ENCODE assay signal across 24 cellular contexts in genomic region chr4:54954656-54955388, GRCh38.
DNase-seq lines count a peak whose midpoint lies in the region; ATAC-seq and TF ChIP-seq lines count a peak whose summit lies in the region.
"Had no signal": no experiment of that assay in that cellular context is flagged by ENCODE, and none has a peak within 500 bp of the region (broad histone marks: within the 10 kb centered on the region; RNA-seq: fewer than 3 reads in every experiment).

No MANE protein-coding gene starts in this region.

- no peaks in the 10 kb centered on the region for H3K27me3 Mint-ChIP-seq in GM23338 (ENCODE audit: insufficient read depth, low read depth, poor library complexity)
- H3K27me3 Mint-ChIP-seq: activated naive CD4-positive, alpha-beta T cell treated with anti-CD3 and anti-CD28 coated beads, Interleukin-2, amount 50 U/mL, for 24 hours; CD4-positive, alpha-beta T cell; type B pancreatic cell had no signal

- H2AFZ ChIP-seq in GM23338 = peak overlapping the region; percentile 47; the same call in 1 of the 2 replicates

- H3K4me3 ChIP-seq in GM23338 = no peak overlapping the region
- no peak overlapping the region for H3K4me3 ChIP-seq in SJCRH30
- H3K4me3 ChIP-seq: HAP-1 had no signal

- H4K20me1 ChIP-seq in GM23338 (replicated peaks; ENCODE audit: insufficient read depth) = no peaks in the 10 kb centered on the region

- H3K4me2 ChIP-seq in GM23338 = no peak overlapping the region

- no peaks in the 10 kb centered on the region for H3K4me1 Mint-ChIP-seq in GM23338
- H3K4me1 Mint-ChIP-seq: naive B cell had no signal

- no peaks in the 10 kb centered on the region for H3K9me3 Mint-ChIP-seq in GM23338
- H3K9me3 Mint-ChIP-seq: activated naive CD4-positive, alpha-beta T cell treated with anti-CD3 and anti-CD28 coated beads, Interleukin-2, amount 50 U/mL, for 24 hours; CD4-positive, alpha-beta T cell; T-helper 2 cell treated with Interferon-gamma antibody and Interleukin-4, amounts not matched to agents 5 μg/mL and 100 μg/mL, for 36 hours; type B pancreatic cell had no signal

- peak; percentile 39 for DNase-seq in DMS153 (lab: John Stamatoyannopoulos, UW)
- DNase-seq in DMS153 treated with DMSO at 0.1 percent for 48 hours (lab: John Stamatoyannopoulos, UW; ENCODE audit: unreplicated experiment) = no peak
- no peak for DNase-seq in GM23338 (ENCODE audit: low spot score)
- peak; percentile 17 for DNase-seq in SJCRH30
- no peak for DNase-seq in left ventricle myocardium superior
- no peak for DNase-seq in cerebellum (ENCODE audit: low spot score)
- DNase-seq: aorta; CD4-positive, alpha-beta T cell; central memory CD4-positive, alpha-beta T cell; Kasumi-1; naive B cell; NCI-H2029 treated with DMSO at 0.1 percent for 48 hours; NCI-H446 treated with DMSO at 0.1 percent for 48 hours; nucleus accumbens; small intestine; stimulated activated CD4-positive, alpha-beta T cell treated with anti-CD3 and anti-CD28 coated beads, Interleukin-1b, Interleukin-23, amount 100 ng/mL, for 48 hours; WERI-Rb-1 had no signal

- H3K4me3 Mint-ChIP-seq in GM23338 = no peak overlapping the region
- H3K4me3 Mint-ChIP-seq: activated naive CD4-positive, alpha-beta T cell treated with anti-CD3 and anti-CD28 coated beads, Interleukin-2, amount 50 U/mL, for 24 hours; CD4-positive, alpha-beta T cell; naive B cell; T-helper 2 cell treated with Interferon-gamma antibody and Interleukin-4, amounts not matched to agents 5 μg/mL and 100 μg/mL, for 36 hours; type B pancreatic cell had no signal

- H3K27ac Mint-ChIP-seq in GM23338 = no peak overlapping the region
- H3K27ac Mint-ChIP-seq: activated naive CD4-positive, alpha-beta T cell treated with anti-CD3 and anti-CD28 coated beads, Interleukin-2, amount 50 U/mL, for 24 hours; CD4-positive, alpha-beta T cell; naive B cell; T-helper 2 cell treated with Interferon-gamma antibody and Interleukin-4, amounts not matched to agents 5 μg/mL and 100 μg/mL, for 36 hours; type B pancreatic cell had no signal

- no peaks in the 10 kb centered on the region for H3K36me3 Mint-ChIP-seq in GM23338 (ENCODE audit: low read depth)
- H3K36me3 Mint-ChIP-seq: activated naive CD4-positive, alpha-beta T cell treated with anti-CD3 and anti-CD28 coated beads, Interleukin-2, amount 50 U/mL, for 24 hours; naive B cell; type B pancreatic cell had no signal

- H3K27me3 ChIP-seq in GM23338 (ENCODE audit: insufficient read depth) (no peaks in the 10 kb centered on the region), SJCRH30 (no peaks in the 10 kb centered on the region)

- no peaks in the 10 kb centered on the region for H3F3A ChIP-seq in GM23338 (replicated peaks; ENCODE audit: low read depth)

- intact Hi-C loops in left ventricle myocardium superior (cut with micrococcal nuclease) = no loop called here

- no peak for TF ChIP-seq CTCF in GM23338 (conservative IDR thresholded peaks at IDR 0.05; ENCODE audit: low read depth in 2 of 2)

- H3K79me2 ChIP-seq in GM23338 (replicated peaks; ENCODE audit: insufficient read depth) = no peaks in the 10 kb centered on the region

- no peaks in the 10 kb centered on the region for H3K9me3 ChIP-seq in SJCRH30 (replicated peaks)
- H3K9me3 ChIP-seq: HAP-1 had no signal

- H3K4me1 ChIP-seq in GM23338 (ENCODE audit: insufficient read depth) = no peaks in the 10 kb centered on the region; the same call in 1 of the 2 replicates
- peaks cover 10% of the 10 kb centered on the region; the same call in 1 of the 2 replicates for H3K4me1 ChIP-seq in SJCRH30

- ATAC-seq in GM23338 = no peak
- ATAC-seq in left ventricle myocardium superior = peak; percentile 38
- no peak for ATAC-seq in GM21619 (IDR thresholded peaks at IDR 0.05; ENCODE audit: unreplicated experiment)
- ATAC-seq in GM21515 (IDR thresholded peaks at IDR 0.05; ENCODE audit: unreplicated experiment) = no peak

- no peaks in the 10 kb centered on the region for H3K36me3 ChIP-seq in GM23338 (ENCODE audit: insufficient read depth)
- no peaks in the 10 kb centered on the region for H3K36me3 ChIP-seq in SJCRH30
- H3K36me3 ChIP-seq: HAP-1, WERI-Rb-1 had no signal

- 0 out of 2 replicates have a peak, but pooled peaks cover 4% of the 10 kb centered on the region for H3K9me2 ChIP-seq in GM23338 (ENCODE audit: insufficient read depth)

- no peak overlapping the region for H3K27ac ChIP-seq in GM23338 (ENCODE audit: low read depth)
- no peak overlapping the region for H3K27ac ChIP-seq in SJCRH30
- H3K27ac ChIP-seq: 22Rv1, WERI-Rb-1 had no signal

TF ChIP-seq in GM23338, 12 proteins besides CTCF, POLR2A, EP300 and RAD21 (continues in another document):
- TF ChIP-seq NANOG (IDR thresholded peaks at IDR 0.05; ENCODE audit: borderline replicate concordance) (no peak), ZNF114 (CRISPR knock-in tag; IDR thresholded peaks at IDR 0.05) (no peak), EZH2 (IDR thresholded peaks at IDR 0.05; ENCODE audit: low read depth, unreplicated experiment) (no peak), ZNF462 (CRISPR knock-in tag; IDR thresholded peaks at IDR 0.05) (no peak), JUNB (IDR thresholded peaks at IDR 0.05; ENCODE audit: unreplicated experiment) (no peak), ZNF331 (CRISPR knock-in tag; IDR thresholded peaks at IDR 0.05; ENCODE audit: low read depth) (no peak)

Comparison
In these comparisons a context has a peak if more than half of its experiments do, and no peak if none do; other contexts are left out.
1. DNase-seq: peak in DMS153 (single experiment) and SJCRH30 (2 of 2); none in DMS153 treated with DMSO at 0.1 percent for 48 hours (single experiment), GM23338 (single experiment), left ventricle myocardium superior (single experiment) and cerebellum (single experiment).